8 cellular contexts compared by ENCODE assay signal in genomic region chr1:10909697-10910489, GRCh38.
DNase-seq lines count a peak whose midpoint lies in the region; ATAC-seq, FAIRE-seq and TF ChIP-seq lines count a peak whose summit lies in the region.

No MANE protein-coding gene starts in this region.

- no peak overlapping the region for H2BK120ac ChIP-seq in IMR-90 (ENCODE audit: low read depth, low read length)

- no peak for DNase-seq in D721Med (ENCODE audit: insufficient read length, low spot score)
- DNase-seq in IMR-90 = no peak
- DNase-seq in WERI-Rb-1 = peak; percentile 83
- no peak for DNase-seq in brain microvascular endothelial cell
- DNase-seq in memory B cell (ENCODE audit: low spot score in 2 of 2) = peak; percentile 49 to 68
- peak; percentile 40 to 74 (median 66) for DNase-seq in stimulated activated naive CD4-positive, alpha-beta T cell (lab: John Stamatoyannopoulos, UW)
- DNase-seq in NCI-H524 treated with DMSO at 0.1 percent for 48 hours (lab: John Stamatoyannopoulos, UW) = no peak

- no peaks in the 10 kb centered on the region for H3K9me1 ChIP-seq in IMR-90 (ENCODE audit: insufficient read depth, low read length)

- TF ChIP-seq RAD21 in IMR-90 (IDR thresholded peaks at IDR 0.05; ENCODE audit: low read length) = peak; percentile 43; the same call in 1 of the 2 replicates

- peak overlapping the region; percentile 18 for H2AFZ ChIP-seq in IMR-90 (replicated peaks; ENCODE audit: low read length, poor library complexity)

- H3K4me1 Mint-ChIP-seq in memory B cell = peaks cover 2% of the 10 kb centered on the region

- H3K27ac Mint-ChIP-seq in memory B cell = no peak overlapping the region

- no peak for TF ChIP-seq POLR2A in IMR-90 (IDR thresholded peaks at IDR 0.05; ENCODE audit: low read depth, low read length)

- in situ Hi-C loops in IMR-90 (cut with MboI; ENCODE audit: low sequenced_read_pairs) (no loop called here), brain microvascular endothelial cell (cut with HindIII; ENCODE audit: low pct_ligation_motif_present, low sequenced_read_pairs) (no loop called here)

- peaks cover 23% of the 10 kb centered on the region for H3K27me3 Mint-ChIP-seq in memory B cell

- dilution Hi-C loops in IMR-90 (cut with HindIII; ENCODE audit: low sequenced_read_pairs, unreplicated experiment) = no loop called here

- H2BK20ac ChIP-seq in IMR-90 (ENCODE audit: low read depth, low read length) = no peak overlapping the region

- CTCF ChIA-PET in IMR-90 (lab: Yijun Ruan, JAX) = interaction anchor here (0.9 to 1.4 kb wide), 2 partner anchors 415 to 416 kb away, joined by 3 read pairs; no protein-coding TSS in a partner anchor

- TF ChIP-seq CTCF in D721Med (IDR thresholded peaks at IDR 0.05; ENCODE audit: insufficient read depth, missing control alignments) (peak; percentile 34), IMR-90 (conservative IDR thresholded peaks at IDR 0.05; ENCODE audit: low read depth, low read length) (peak; percentile 38), WERI-Rb-1 (IDR thresholded peaks at IDR 0.05; ENCODE audit: low read depth, low read length) (peak; percentile 74), brain microvascular endothelial cell (IDR thresholded peaks at IDR 0.05; ENCODE audit: low read depth, low read length, missing control alignments) (peak; percentile 61)

- no peaks in the 10 kb centered on the region for H3K36me3 ChIP-seq in IMR-90 (ENCODE audit: control insufficient read depth, insufficient read depth, low read length)
- no peaks in the 10 kb centered on the region for H3K36me3 ChIP-seq in WERI-Rb-1
- no peaks in the 10 kb centered on the region for H3K36me3 ChIP-seq in brain microvascular endothelial cell (replicated peaks)

- H3K4me2 ChIP-seq in IMR-90 (ENCODE audit: low read depth, low read length) = no peak overlapping the region

- H4K91ac ChIP-seq in IMR-90 (ENCODE audit: insufficient read depth, low read depth, low read length) = no peak overlapping the region

- no peaks in the 10 kb centered on the region for H4K20me1 ChIP-seq in IMR-90 (ENCODE audit: insufficient read depth, low read length)

- FAIRE-seq in D721Med (lab: Jason Lieb, UNC) = no peak

- no peak overlapping the region for H3K4me3 Mint-ChIP-seq in memory B cell

- WGBS in IMR-90 (ENCODE audit: extremely low coverage in 2 of 2, insufficient read length in 1 of 2), 2 experiments = 60% methylated on average over 2 of the region's 16 CpGs; no CpG with 5 or more reads in 1 of the 2 experiments

- no peak overlapping the region for H3K18ac ChIP-seq in IMR-90 (ENCODE audit: low read depth, low read length)

- H2AK5ac ChIP-seq in IMR-90 (ENCODE audit: low read depth, low read length) = no peak overlapping the region

- H3K27ac ChIP-seq in IMR-90 (ENCODE audit: insufficient read depth, low read length) (no peak overlapping the region), WERI-Rb-1 (peak overlapping the region; percentile 80), brain microvascular endothelial cell (no peak overlapping the region)

- H3K79me1 ChIP-seq in IMR-90 (ENCODE audit: low read depth in 1 of 2, low read length in 2 of 2) = no peaks in the 10 kb centered on the region

- no TSS peak for BruUV-seq in IMR-90 (replicated peaks; lab: Mats Ljungman, UMichigan)

- ATAC-seq in IMR-90 (ENCODE audit: low read depth) (peak; percentile 51), memory B cell (ENCODE audit: low read depth) (peak; percentile 84), GM19328 (IDR thresholded peaks at IDR 0.05; ENCODE audit: unreplicated experiment) (no peak)

- no peak overlapping the region for H2BK15ac ChIP-seq in IMR-90 (ENCODE audit: low read depth, low read length)

- no peaks in the 10 kb centered on the region for H3K9me3 ChIP-seq in IMR-90 (ENCODE audit: control insufficient read depth, insufficient read depth, low read length)
- H3K9me3 ChIP-seq in WERI-Rb-1 (ENCODE audit: severe bottlenecking) = no peaks in the 10 kb centered on the region

- H3K27me3 ChIP-seq in IMR-90 (ENCODE audit: control insufficient read depth, insufficient read depth, low read length) (peaks cover 42% of the 10 kb centered on the region), WERI-Rb-1 (ENCODE audit: insufficient read depth, low read depth, severe bottlenecking) (no peaks in the 10 kb centered on the region), brain microvascular endothelial cell (replicated peaks) (peaks cover 8% of the 10 kb centered on the region)

- no peak overlapping the region for H2BK5ac ChIP-seq in IMR-90 (ENCODE audit: low read depth, low read length, poor library complexity, severe bottlenecking)

- H3K23ac ChIP-seq in IMR-90 (ENCODE audit: low read depth, low read length) = no peak overlapping the region

- no peak overlapping the region for H2AK9ac ChIP-seq in IMR-90 (replicated peaks; ENCODE audit: low read depth, low read length, poor library complexity)

- no peaks in the 10 kb centered on the region for H3K36me3 Mint-ChIP-seq in memory B cell

- H3K56ac ChIP-seq in IMR-90 (ENCODE audit: extremely low read depth, insufficient read depth, low read length) = no peak overlapping the region

- H3K9me3 Mint-ChIP-seq in memory B cell = no peaks in the 10 kb centered on the region

- H4K5ac ChIP-seq in IMR-90 (ENCODE audit: low read depth, low read length) = no peak overlapping the region

- no peak overlapping the region for H3K9ac ChIP-seq in IMR-90 (ENCODE audit: low read depth, low read length)

- H3K4ac ChIP-seq in IMR-90 (ENCODE audit: low read depth, low read length) = no peak overlapping the region

- intact Hi-C loops in IMR-90 (cut with micrococcal nuclease) = no loop called here

- no peak overlapping the region for H3K4me3 ChIP-seq in IMR-90 (ENCODE audit: insufficient read depth, low read depth, low read length)
- no peak overlapping the region for H3K4me3 ChIP-seq in WERI-Rb-1 (ENCODE audit: low read depth, low read length)
- H3K4me3 ChIP-seq in brain microvascular endothelial cell (ENCODE audit: low read depth, low read length) = no peak overlapping the region

- no peaks in the 10 kb centered on the region for H3K4me1 ChIP-seq in IMR-90 (ENCODE audit: control insufficient read depth, insufficient read depth, low read length)

- H4K8ac ChIP-seq in IMR-90 (ENCODE audit: low read depth in 2 of 2, low read length in 2 of 2) = no peak overlapping the region

- no peak overlapping the region for H3K14ac ChIP-seq in IMR-90 (replicated peaks; ENCODE audit: low read depth, low read length)

- POLR2A ChIA-PET in IMR-90 (lab: Charles Lee; ENCODE audit: unreplicated experiment) = no interaction called here

TF ChIP-seq in IMR-90, 13 proteins besides CTCF, POLR2A, EP300 and RAD21:
- TF ChIP-seq CEBPB (IDR thresholded peaks at IDR 0.05; ENCODE audit: low read depth, low read length) (no peak), USF2 (IDR thresholded peaks at IDR 0.05; ENCODE audit: low read depth, low read length) (no peak), SMC3 (IDR thresholded peaks at IDR 0.05; ENCODE audit: low read depth, low read length) (peak; percentile 25)

Comparison
In these comparisons a context has a peak if more than half of its experiments do, and no peak if none do; other contexts are left out.
1. DNase-seq: peak in WERI-Rb-1 (single experiment), memory B cell (2 of 2) and stimulated activated naive CD4-positive, alpha-beta T cell (6 of 6); none in D721Med (single experiment), IMR-90 (single experiment), brain microvascular endothelial cell (single experiment) and NCI-H524 treated with DMSO at 0.1 percent for 48 hours (single experiment).
2. Peak in every context shown above with its lines, with median percentiles within 50 percentile points of each other: CTCF ChIP-seq.